In the genomic region with DNA sequence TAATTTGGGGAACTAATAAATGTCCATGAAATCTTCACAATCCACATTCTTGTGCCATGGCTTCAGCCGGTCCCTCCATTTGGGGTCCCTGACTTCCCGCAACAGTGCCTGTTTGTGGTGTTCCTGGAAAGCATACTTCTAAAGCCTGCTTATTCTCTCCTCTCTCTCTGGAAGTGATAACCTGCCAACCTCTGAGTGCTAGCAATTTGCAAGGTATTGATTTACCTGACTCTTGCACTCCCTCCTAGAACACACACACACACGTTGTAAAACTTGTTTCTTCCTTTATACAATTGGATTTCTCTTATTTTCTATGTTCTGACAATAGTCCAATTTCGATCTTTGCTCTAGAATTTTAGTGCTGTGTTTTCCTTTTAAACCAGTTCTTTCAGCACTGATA, we compare ENCODE assay signal across 35 cellular contexts. TPM values are rescaled to one million over a fixed set of nuclear protein-coding genes. Genes with fewer than 3 reads are reported as not detected.
"Had no signal": no experiment of that assay in that cellular context is flagged by ENCODE, and none has a peak within 500 bp of the region (broad histone marks: within the 10 kb centered on the region; RNA-seq: fewer than 3 reads in every experiment).

No MANE protein-coding gene starts in this region.

- H3K27me3 ChIP-seq: MG63, SJCRH30 had no signal

- DNase-seq: Kasumi-1, KG1, MG63, NCI-H1048, NCI-H1092 treated with DMSO at 0.1 percent for 48 hours, NCI-H1105 treated with DMSO at 0.1 percent for 48 hours, NCI-H1417, NCI-H1436, NCI-H146, NCI-H1694, NCI-H187, NCI-H1930, NCI-H2029 treated with DMSO at 0.1 percent for 48 hours, NCI-H2081 treated with DMSO at 0.1 percent for 48 hours, NCI-H2107, NCI-H2171, NCI-H226, NCI-H446 treated with DMSO at 0.1 percent for 48 hours, NCI-H510A, NCI-H524, NCI-H526, NCI-H774, PC-9, SHP77, SIG-M5, SJCRH30 had no signal

- H3K27ac ChIP-seq: PC-9, RWPE1, SJCRH30, SK-N-MC had no signal

- H3K4me2 ChIP-seq: PC-9 had no signal

- H3K9me3 ChIP-seq: MG63, SJCRH30 had no signal

- FAIRE-seq: RCC 7860 had no signal

- H3K4me3 ChIP-seq: MG63, PC-9, SJCRH30, SK-N-MC had no signal

- ATAC-seq: Panc1, Right ventricle myocardium inferior, SK-N-SH treated with all-trans-retinoic acid at 6 μM for 48 hours had no signal

- H3K4me1 ChIP-seq: SJCRH30 had no signal

- H3K36me3 ChIP-seq: MG63, SJCRH30 had no signal

RNA-seq across cellular contexts. Expression of a gene that starts 58.5 kb away (rescaled TPM):
- total RNA-seq: M059J, OCI-LY7, PC-9, SJCRH30, SK-MEL-5 had no signal
